Comparison of ENCODE assay signal across 8 cellular contexts in the genomic region with DNA sequence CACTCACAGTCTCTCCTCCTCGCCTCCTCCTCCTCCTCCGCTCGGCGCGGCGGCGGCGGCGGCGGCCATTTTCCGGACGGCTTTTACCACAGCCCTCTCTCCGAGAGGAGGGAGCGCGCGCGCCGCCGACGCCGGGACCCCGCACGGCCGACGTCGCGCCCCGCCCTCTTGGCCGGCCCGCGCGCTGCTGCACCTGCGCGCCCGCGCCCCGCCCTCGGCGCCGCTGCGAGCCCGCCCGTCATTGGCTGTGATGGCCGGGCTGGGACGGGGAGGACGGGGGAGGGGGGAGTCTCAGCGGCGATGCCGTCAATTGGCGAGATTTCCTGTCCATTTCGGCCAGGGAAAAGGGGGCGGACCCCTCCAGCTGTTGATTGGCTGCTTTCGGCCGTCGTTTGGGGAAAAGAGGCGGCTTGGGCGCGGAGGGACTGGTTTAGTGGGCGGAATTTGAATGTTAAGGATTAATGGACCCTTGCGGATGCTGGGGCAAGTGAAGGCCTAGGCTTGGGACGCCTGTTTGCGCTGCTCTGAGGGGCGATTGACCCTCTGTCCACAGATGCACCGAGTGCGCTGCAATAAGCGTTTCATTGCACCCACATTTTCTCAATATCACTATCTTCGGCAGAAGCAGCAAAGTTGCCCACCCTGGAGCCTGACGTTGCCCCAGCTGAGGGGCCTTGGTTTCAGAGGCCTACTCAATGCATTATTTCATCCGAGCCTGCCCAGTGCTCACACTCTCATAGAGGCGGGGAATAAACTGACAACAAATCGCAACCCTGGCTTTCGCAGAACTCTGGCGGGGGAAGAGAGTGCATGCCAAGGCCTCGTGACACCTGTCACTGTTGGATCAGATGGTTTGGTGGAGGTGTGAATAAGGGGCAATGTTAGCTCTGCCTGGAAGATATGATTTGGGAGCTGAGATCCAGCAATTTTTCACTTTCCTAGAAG. TPM values are rescaled to one million over a fixed set of nuclear protein-coding genes. Genes with fewer than 3 reads are reported as not detected.
DNase-seq lines count a peak whose midpoint lies in the region; ATAC-seq, FAIRE-seq and TF ChIP-seq lines count a peak whose summit lies in the region.

Gene MECP2 (minus strand): TSS at position 121 of the 945 bp plus-strand sequence.

- peaks cover 36% of the 10 kb centered on the region for H4K20me1 ChIP-seq in OCI-LY3 (ENCODE audit: insufficient read depth, low read length)
- peaks cover 3% of the 10 kb centered on the region for H4K20me1 ChIP-seq in endothelial cell of umbilical vein (replicated peaks; ENCODE audit: control insufficient read depth, extremely low read depth, insufficient read depth, low read length)

- TF ChIP-seq CTCF in OCI-LY3 (IDR thresholded peaks at IDR 0.05; ENCODE audit: low read depth, low read length), result no peak
- TF ChIP-seq CTCF in endothelial cell of umbilical vein (IDR thresholded peaks at IDR 0.05; ENCODE audit: extremely low read depth in 1 of 2, insufficient read depth in 1 of 2, low read depth in 1 of 2, low read length in 2 of 2), result no peak

- H3K27me3 ChIP-seq in HUES64 (ENCODE audit: insufficient read depth, low read length) (no peaks in the 10 kb centered on the region; the same call in 1 of the 2 replicates), OCI-LY3 (ENCODE audit: low read depth, low read length) (0 out of 2 replicates have a peak, but pooled peaks cover 3% of the 10 kb centered on the region), endothelial cell of umbilical vein (ENCODE audit: control insufficient read depth in 2 of 2, insufficient read depth in 2 of 2, low read length in 2 of 2) (peaks cover 0 to 3% of the 10 kb centered on the region in 2 experiments)

- H3K4me2 ChIP-seq in OCI-LY3 (ENCODE audit: low read length) (peak within 1 kb of the TSS; percentile 88), endothelial cell of umbilical vein (ENCODE audit: insufficient read depth, low read length) (peak within 1 kb of the TSS; percentile 88)

- POLR2A ChIA-PET in endothelial cell of umbilical vein (lab: Charles Lee), result no interaction called here

- ATAC-seq in GM21447 (IDR thresholded peaks at IDR 0.05; ENCODE audit: unreplicated experiment), result peak; percentile 84

- FAIRE-seq in endothelial cell of umbilical vein (lab: Jason Lieb, UNC), result peak; percentile 91

- in situ Hi-C loops in Caki2 (cut with HindIII; ENCODE audit: low pct_unique_long_range_greater_than_20kb, low sequenced_read_pairs), result no loop called here

- TF ChIP-seq POLR2A in endothelial cell of umbilical vein (IDR thresholded peaks at IDR 0.05; ENCODE audit: low read depth, low read length), result no peak

- H3K27ac ChIP-seq in HUES64 (ENCODE audit: low read depth, low read length) (peak within 1 kb of the TSS; percentile 72; the same call in 1 of the 2 replicates), OCI-LY3 (ENCODE audit: low read length) (peak within 1 kb of the TSS; percentile 60), endothelial cell of umbilical vein (ENCODE audit: insufficient read depth, low read depth, low read length) (peak within 1 kb of the TSS; percentile 45)

- WGBS in HUES64, result 8% methylated on average over 74 of the region's 74 CpGs

- CTCF ChIA-PET in endothelial cell of umbilical vein (lab: Charles Lee), result no interaction called here

- intact Hi-C loops in endothelial cell of umbilical vein (cut with micrococcal nuclease), result loop anchor here (1.0 to 2.0 kb wide), 4 partner anchors 38 to 127 kb away; partner anchors contain the start of gene HCFC1

- no peaks in the 10 kb centered on the region for H3K9me1 ChIP-seq in endothelial cell of umbilical vein (replicated peaks; ENCODE audit: control insufficient read depth, extremely low read depth, insufficient read depth, low read length)

- H3K79me2 ChIP-seq in OCI-LY3 (ENCODE audit: low read length) (peaks cover 43% of the 10 kb centered on the region), endothelial cell of umbilical vein (ENCODE audit: control insufficient read depth, insufficient read depth, low read length) (peaks cover 38% of the 10 kb centered on the region)

- dilution Hi-C loops in endothelial cell of umbilical vein (cut with MboI; ENCODE audit: extremely low pct_ligation_motif_present, low sequenced_read_pairs), result no loop called here

- H3K4me1 ChIP-seq in HUES64 (ENCODE audit: insufficient read depth, low read length) (peaks cover 31% of the 10 kb centered on the region), OCI-LY3 (ENCODE audit: low read length) (peaks cover 19% of the 10 kb centered on the region), endothelial cell of umbilical vein (ENCODE audit: control insufficient read depth, extremely low read depth, insufficient read depth, low read length) (peaks cover 24% of the 10 kb centered on the region)

- BruUV-seq in endothelial cell of umbilical vein (replicated peaks; lab: Mats Ljungman, UMichigan), result no TSS peak

- no peaks in the 10 kb centered on the region for H3K36me3 ChIP-seq in HUES64 (ENCODE audit: insufficient read depth, low read length)
- H3K36me3 ChIP-seq in OCI-LY3 (replicated peaks; ENCODE audit: low read depth, low read length), result peaks cover 6% of the 10 kb centered on the region
- no peaks in the 10 kb centered on the region for H3K36me3 ChIP-seq in endothelial cell of umbilical vein (ENCODE audit: control insufficient read depth in 2 of 2, extremely low read depth in 1 of 2, insufficient read depth in 2 of 2, low read length in 2 of 2)

- DNase-seq in Caki2 (ENCODE audit: low read depth), result peak; percentile 94
- DNase-seq in activated CD8-positive, alpha-beta memory T cell treated with anti-CD3 and anti-CD28 coated beads, Interleukin-2, amount 50 U/mL, for 48 hours, result peak; percentile 88
- peak; percentile 92 for DNase-seq in endothelial cell of umbilical vein (ENCODE audit: low read depth, low spot score)
- DNase-seq in midbrain (lab: John Stamatoyannopoulos, UW), result peak; percentile 93
- peak; percentile 86 to 87 for DNase-seq in stimulated activated CD8-positive, alpha-beta memory T cell treated with anti-CD3 and anti-CD28 coated beads, Interleukin-15, amount 100 ng/mL, for 48 hours (ENCODE audit: low read depth in 2 of 2)

- H3K9ac ChIP-seq in HUES64 (ENCODE audit: low read depth, low read length) (peak within 1 kb of the TSS; percentile 82), OCI-LY3 (ENCODE audit: low read length) (peak within 1 kb of the TSS; percentile 91), endothelial cell of umbilical vein (replicated peaks; ENCODE audit: extremely low read depth, insufficient read depth, low read length) (peak within 1 kb of the TSS; percentile 62)

- H3K4me3 ChIP-seq in HUES64 (ENCODE audit: low read length), result peak within 1 kb of the TSS; percentile 78
- H3K4me3 ChIP-seq in OCI-LY3 (ENCODE audit: low read length), result peak within 1 kb of the TSS; percentile 99
- peak within 1 kb of the TSS; percentile 71 to 76 (median 74) for H3K4me3 ChIP-seq in endothelial cell of umbilical vein (replicated peaks in 1 of 3; ENCODE audit: insufficient read depth in 1 of 3, low read depth in 1 of 3, low read length in 3 of 3)

- H3K9me3 ChIP-seq in HUES64 (ENCODE audit: insufficient read depth, low read depth, low read length), result no peaks in the 10 kb centered on the region
- no peaks in the 10 kb centered on the region for H3K9me3 ChIP-seq in OCI-LY3 (ENCODE audit: insufficient read depth, low read length)
- H3K9me3 ChIP-seq in endothelial cell of umbilical vein (replicated peaks; ENCODE audit: control insufficient read depth, insufficient read depth, low read length), result no peaks in the 10 kb centered on the region

- H2AFZ ChIP-seq in OCI-LY3 (ENCODE audit: low read depth, low read length) (peak within 1 kb of the TSS; percentile 79), endothelial cell of umbilical vein (ENCODE audit: low read depth, low read length) (peak within 1 kb of the TSS; percentile 77)

TF ChIP-seq in endothelial cell of umbilical vein, 7 proteins besides CTCF, POLR2A, EP300 and RAD21:
- TF ChIP-seq POLR2AphosphoS5 (IDR thresholded peaks at IDR 0.05; ENCODE audit: insufficient read depth, low read depth, low read length) (peak; percentile 24), MAX (IDR thresholded peaks at IDR 0.05; ENCODE audit: insufficient read depth, insufficient read length) (no peak), MYC (IDR thresholded peaks at IDR 0.05; ENCODE audit: low read depth, low read length) (no peak), JUN (IDR thresholded peaks at IDR 0.05; ENCODE audit: borderline replicate concordance, insufficient read depth, insufficient read length, low read depth) (no peak)

RNA-seq across cellular contexts. Expression of gene MECP2, which starts in this region (rescaled TPM):
- total RNA-seq in Caki2 (2014; rRNA removed; shearing (Covaris generic); ENCODE audit: low replicate concordance), result 20.9 and 26.7 TPM in 2 replicates
- polyA plus RNA-seq in HUES64 (2013, experiment 1 of 2), result 16.5 TPM
- 17.9 TPM for polyA plus RNA-seq in HUES64 (2013, experiment 2 of 2)
- 40.9 and 45.3 TPM in 2 replicates for total RNA-seq in endothelial cell of umbilical vein
- 7.7 and 9.0 TPM in 2 replicates for polyA plus RNA-seq in endothelial cell of umbilical vein
- polyA plus RNA-seq in endothelial cell of umbilical vein (2011; cell fraction: cytosol; rRNA removed), result 10.3 and 13.8 TPM in 2 replicates
- 33.1 and 33.9 TPM in 2 replicates for polyA plus RNA-seq in endothelial cell of umbilical vein (2011; cell fraction: nucleus; rRNA removed)
- 13.8 and 16.5 TPM in 2 replicates for polyA plus RNA-seq in endothelial cell of umbilical vein (2012)
- polyA minus RNA-seq in endothelial cell of umbilical vein, result 45.2 and 54.7 TPM in 2 replicates
- polyA minus RNA-seq in endothelial cell of umbilical vein (2011; cell fraction: cytosol; rRNA and poly(A)+ RNA removed), result 13.2 TPM
- 59.0 and 74.8 TPM in 2 replicates for polyA minus RNA-seq in endothelial cell of umbilical vein (2011; cell fraction: nucleus; rRNA and poly(A)+ RNA removed)

Comparison
In these comparisons a context has a peak if more than half of its experiments do, and no peak if none do; other contexts are left out.
1. Peak in every context shown above with its lines: DNase-seq, ATAC-seq, H3K4me3 ChIP-seq and H3K27ac ChIP-seq.